Comparison of ENCODE assay signal across 11 cellular contexts in the genomic region with DNA sequence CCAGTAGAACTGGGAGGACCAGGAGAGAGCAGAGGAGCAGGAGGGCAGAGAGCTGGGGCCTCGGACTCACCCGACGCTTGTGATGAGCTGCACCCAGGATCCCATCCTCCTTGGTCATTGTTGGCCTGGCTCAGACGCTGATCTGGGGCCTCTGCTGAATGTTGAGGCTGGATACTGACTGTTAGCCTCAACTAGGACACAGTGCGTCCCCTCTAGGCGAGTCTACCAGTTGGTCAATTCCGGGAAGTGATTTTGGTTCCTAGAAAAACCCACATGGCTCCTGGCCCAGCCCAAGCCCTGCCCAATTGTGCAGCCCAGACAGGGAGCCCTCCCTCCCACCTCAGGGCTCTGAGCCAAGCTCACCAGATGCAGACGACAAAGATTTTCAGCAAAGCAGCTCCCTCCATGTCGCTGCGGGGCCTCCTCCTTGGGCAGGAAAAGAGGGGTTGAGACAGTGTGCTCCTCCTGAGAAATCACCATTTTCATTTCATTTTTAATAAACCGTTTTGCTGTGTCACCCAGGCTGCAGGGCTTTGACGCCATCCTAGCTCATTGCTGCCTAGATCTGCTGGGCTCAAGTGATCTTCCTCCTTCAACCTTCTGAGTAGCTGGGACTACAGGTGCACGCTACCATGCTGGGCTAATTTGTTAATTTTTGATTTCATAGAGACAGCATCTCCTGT. TPM values are rescaled to one million over a fixed set of nuclear protein-coding genes. Genes with fewer than 3 reads are reported as not detected.
DNase-seq lines count a peak whose midpoint lies in the region; ATAC-seq and TF ChIP-seq lines count a peak whose summit lies in the region.
"Had no signal": no experiment of that assay in that cellular context is flagged by ENCODE, and none has a peak within 500 bp of the region (broad histone marks: within the 10 kb centered on the region; RNA-seq: fewer than 3 reads in every experiment).

Gene APOL4 (minus strand): TSS at position 180 of the 683 bp plus-strand sequence. CDS start 75 bp downstream, at position 105.

- H3K9me3 ChIP-seq in BE2C = no peaks in the 10 kb centered on the region

- H3K36me3 ChIP-seq in BE2C = no peaks in the 10 kb centered on the region

- peak within 1 kb of the TSS; percentile 93 to 97 (median 93) for H3K27ac Mint-ChIP-seq in nephron
- no peak within 1 kb of the TSS for H3K27ac Mint-ChIP-seq in activated T-helper 17 cell treated with anti-CD3 and anti-CD28 coated beads, Interleukin-2, amount 50 U/mL, for 72 hours
- H3K27ac Mint-ChIP-seq: T-helper 1 cell treated with Interleukin-12 subunit alpha and Interleukin-12 subunit beta and Interleukin-4 antibody, amounts not matched to agents 30 μg/mL and 1 μg/mL, for 36 hours had no signal

- ATAC-seq in GM18519 (IDR thresholded peaks at IDR 0.05; ENCODE audit: low FRiP score, unreplicated experiment) = no peak
- ATAC-seq in activated T-helper 17 cell treated with anti-CD3 and anti-CD28 coated beads, Interleukin-2, amount 50 U/mL, for 72 hours (replicated peaks) = no peak

- no peaks in the 10 kb centered on the region for H3K9me3 Mint-ChIP-seq in nephron
- H3K9me3 Mint-ChIP-seq in activated T-helper 17 cell treated with anti-CD3 and anti-CD28 coated beads, Interleukin-2, amount 50 U/mL, for 72 hours = no peaks in the 10 kb centered on the region
- H3K9me3 Mint-ChIP-seq: T-helper 1 cell treated with Interleukin-12 subunit alpha and Interleukin-12 subunit beta and Interleukin-4 antibody, amounts not matched to agents 30 μg/mL and 1 μg/mL, for 36 hours had no signal

- TF ChIP-seq CTCF in BE2C (IDR thresholded peaks at IDR 0.05; ENCODE audit: low read depth, low read length) = no peak
- TF ChIP-seq CTCF in nephron (IDR thresholded peaks at IDR 0.05; ENCODE audit: unreplicated experiment in 3 of 3) = no peak
- TF ChIP-seq CTCF in coronary artery (IDR thresholded peaks at IDR 0.05) = no peak

- H3K4me3 Mint-ChIP-seq in nephron = peak within 1 kb of the TSS in 2 of 3 experiments; percentile 53 to 73
- no peak within 1 kb of the TSS for H3K4me3 Mint-ChIP-seq in activated T-helper 17 cell treated with anti-CD3 and anti-CD28 coated beads, Interleukin-2, amount 50 U/mL, for 72 hours
- H3K4me3 Mint-ChIP-seq: T-helper 1 cell treated with Interleukin-12 subunit alpha and Interleukin-12 subunit beta and Interleukin-4 antibody, amounts not matched to agents 30 μg/mL and 1 μg/mL, for 36 hours had no signal

- H3K27me3 ChIP-seq in BE2C = no peaks in the 10 kb centered on the region

- H3K27ac ChIP-seq in coronary artery = no peak within 1 kb of the TSS

- H3K4me1 ChIP-seq in BE2C = peaks cover 6% of the 10 kb centered on the region

- no peaks in the 10 kb centered on the region for H3K36me3 Mint-ChIP-seq in nephron (ENCODE audit: low read depth)
- H3K36me3 Mint-ChIP-seq in activated T-helper 17 cell treated with anti-CD3 and anti-CD28 coated beads, Interleukin-2, amount 50 U/mL, for 72 hours (ENCODE audit: low read depth) = no peaks in the 10 kb centered on the region

- DNase-seq in BE2C = peak; percentile 35
- peak; percentile 56 for DNase-seq in NCI-H446 treated with DMSO at 0.1 percent for 48 hours (lab: John Stamatoyannopoulos, UW)
- DNase-seq in fibroblast of gingiva (ENCODE audit: low read depth) = peak; percentile 26
- no peak for DNase-seq in stimulated activated CD4-positive, alpha-beta T cell treated with anti-CD3 and anti-CD28 coated beads, Interleukin-1b, Interleukin-23, amount 100 ng/mL, for 48 hours
- no peak for DNase-seq in coronary artery (ENCODE audit: low spot score)

- no peak within 1 kb of the TSS for H3K4me3 ChIP-seq in BE2C (ENCODE audit: low read depth, low read length)
- no peak within 1 kb of the TSS for H3K4me3 ChIP-seq in coronary artery

- peaks cover 58% of the 10 kb centered on the region for H3K4me1 Mint-ChIP-seq in nephron
- peaks cover 4% of the 10 kb centered on the region for H3K4me1 Mint-ChIP-seq in activated T-helper 17 cell treated with anti-CD3 and anti-CD28 coated beads, Interleukin-2, amount 50 U/mL, for 72 hours

- peaks cover 4% of the 10 kb centered on the region for H3K27me3 Mint-ChIP-seq in nephron (ENCODE audit: low read depth)
- H3K27me3 Mint-ChIP-seq in activated T-helper 17 cell treated with anti-CD3 and anti-CD28 coated beads, Interleukin-2, amount 50 U/mL, for 72 hours = peaks cover 10% of the 10 kb centered on the region

RNA-seq across cellular contexts. Expression of gene APOL4, which starts in this region (rescaled TPM):
- polyA plus RNA-seq in BE2C (2012; ENCODE audit: insufficient read depth, insufficient read length, low read depth) = not detected
- total RNA-seq in activated T-helper 17 cell treated with anti-CD3 and anti-CD28 coated beads, Interleukin-2, amount 50 U/mL, for 72 hours = 1 to 10 TPM in 1 of 2 donors, under 1 TPM in 1; 0.56 to 1.2 TPM
- total RNA-seq: Daoy, mononuclear cell had no signal

Comparison
In these comparisons a context has a peak if more than half of its experiments do, and no peak if none do; other contexts are left out.
1. DNase-seq: peak in BE2C (single experiment), NCI-H446 treated with DMSO at 0.1 percent for 48 hours (single experiment) and fibroblast of gingiva (single experiment); none in stimulated activated CD4-positive, alpha-beta T cell treated with anti-CD3 and anti-CD28 coated beads, Interleukin-1b, Interleukin-23, amount 100 ng/mL, for 48 hours (single experiment) and coronary artery (single experiment).